8 cellular contexts compared by ENCODE assay signal in the genomic region with DNA sequence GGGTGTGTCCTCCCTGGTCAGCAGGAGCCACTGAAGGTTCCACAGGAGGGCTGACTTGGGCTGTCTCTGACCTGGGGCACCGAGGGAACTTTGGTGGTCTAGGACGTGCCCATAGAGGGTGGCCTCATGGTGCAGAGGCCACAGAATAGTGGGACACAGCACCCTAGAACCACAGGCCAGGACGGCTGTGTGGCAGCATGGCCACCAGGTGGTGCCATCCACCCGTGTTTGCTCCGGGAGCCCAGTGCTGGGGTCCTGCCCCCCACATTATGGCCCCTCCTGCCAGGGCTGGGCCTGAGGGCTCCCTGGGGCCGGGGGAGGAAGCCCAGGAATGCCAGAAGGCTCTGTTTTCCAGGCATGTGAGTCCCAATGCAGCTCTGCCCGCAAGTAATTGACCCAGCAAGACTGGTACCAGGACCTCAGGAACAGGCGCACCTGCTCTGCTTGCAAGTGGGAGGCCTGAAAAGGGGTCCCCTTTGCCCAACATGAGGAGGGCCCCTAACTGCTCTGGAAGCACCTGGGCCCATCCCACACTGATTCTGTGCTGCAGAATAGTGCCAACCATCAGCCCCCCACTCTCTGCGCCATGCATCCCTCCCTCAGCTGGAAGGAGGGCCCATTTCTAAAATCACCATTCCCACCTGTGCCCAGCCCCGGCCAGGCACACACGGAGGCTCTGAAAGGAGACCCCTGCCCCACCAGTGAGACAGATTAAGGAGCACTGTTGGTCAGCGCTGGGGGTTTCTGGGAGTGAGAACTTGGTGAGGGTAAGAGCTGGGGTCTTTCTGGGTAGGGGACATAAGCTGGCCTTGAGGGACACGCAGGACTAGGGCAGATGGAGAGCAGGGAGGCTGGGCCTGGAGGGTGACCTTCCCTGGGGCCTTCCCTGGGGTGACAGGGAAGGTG.
DNase-seq lines count a peak whose midpoint lies in the region; ATAC-seq and TF ChIP-seq lines count a peak whose summit lies in the region.
"Not testable (repeated sequence)": the region's sequence is repeated elsewhere in the genome, so short reads cannot be mapped to it uniquely, and the experiment has no call there.

No MANE protein-coding gene starts in this region.

- peak; percentile 34 for DNase-seq in DND-41
- DNase-seq in HT-29 (ENCODE audit: low spot score): peak; percentile 44
- peak; percentile 61 for DNase-seq in RWPE2 (ENCODE audit: low spot score)
- DNase-seq in activated effector memory CD4-positive, alpha-beta T cell treated with anti-CD3 and anti-CD28 coated beads, Interleukin-2, amount 50 U/mL, for 16 hours: peak; percentile 71
- peak; percentile 86 for DNase-seq in endodermal cell
- DNase-seq in iris pigment epithelial cell (ENCODE audit: low read depth): peak; percentile 11
- DNase-seq in progenitor cell of endocrine pancreas (ENCODE audit: low spot score, unreplicated experiment): peak; percentile 33
- DNase-seq in uterus: peak; percentile 3 to 12

- H3K4me1 ChIP-seq in DND-41 (ENCODE audit: insufficient read depth, low read length); RWPE2 (ENCODE audit: insufficient read depth, poor library complexity, severe bottlenecking); endodermal cell (ENCODE audit: control insufficient read depth, insufficient read depth, low read length); uterus: not testable (repeated sequence)

- not testable (repeated sequence) for H2AFZ ChIP-seq in DND-41 (ENCODE audit: low read depth, low read length)

- H3K9me3 Mint-ChIP-seq in endodermal cell; progenitor cell of endocrine pancreas (ENCODE audit: low read depth): not testable (repeated sequence)

- H3K27me3 ChIP-seq in DND-41 (ENCODE audit: insufficient read depth, low read length, poor library complexity); RWPE2 (ENCODE audit: insufficient read depth, poor library complexity, severe bottlenecking); endodermal cell (ENCODE audit: control insufficient read depth, insufficient read depth, low read length, poor library complexity, severe bottlenecking); uterus: not testable (repeated sequence)

- not testable (repeated sequence) for H4K20me1 ChIP-seq in DND-41 (ENCODE audit: insufficient read depth, low read length)

- H3K79me2 ChIP-seq in DND-41 (ENCODE audit: insufficient read depth, low read length): not testable (repeated sequence)

- not testable (repeated sequence) for H3K9me3 ChIP-seq in DND-41 (ENCODE audit: insufficient read depth, low read length, severe bottlenecking); RWPE2 (ENCODE audit: severe bottlenecking); endodermal cell (ENCODE audit: control insufficient read depth, low read length); uterus

- not testable (repeated sequence) for H3K4me1 Mint-ChIP-seq in endodermal cell; progenitor cell of endocrine pancreas (ENCODE audit: low read depth)

- intact Hi-C loops in uterus (cut with DNase I; ENCODE audit: low total_unique reads): not testable (repeated sequence)

- not testable (repeated sequence) for H3K4me3 Mint-ChIP-seq in endodermal cell; progenitor cell of endocrine pancreas (ENCODE audit: low read depth)

- H3K36me3 ChIP-seq in DND-41 (ENCODE audit: insufficient read depth, low read length); RWPE2 (ENCODE audit: low read depth); endodermal cell (ENCODE audit: control insufficient read depth, insufficient read depth, low read length); uterus: not testable (repeated sequence)

- peak; percentile 73 for TF ChIP-seq CTCF in DND-41 (IDR thresholded peaks at IDR 0.05; ENCODE audit: borderline replicate concordance, extremely low read depth, low read length, poor library complexity, severe bottlenecking)
- peak; percentile 83 for TF ChIP-seq CTCF in RWPE2 (IDR thresholded peaks at IDR 0.05; ENCODE audit: poor library complexity, severe bottlenecking)
- TF ChIP-seq CTCF in endodermal cell (conservative IDR thresholded peaks at IDR 0.05): peak; percentile 87
- TF ChIP-seq CTCF in progenitor cell of endocrine pancreas (IDR thresholded peaks at IDR 0.05; ENCODE audit: unreplicated experiment): peak; percentile 75
- peak in 2 of 4 experiments; percentile 20 to 28 for TF ChIP-seq CTCF in uterus (IDR thresholded peaks at IDR 0.05)

- H3K27ac Mint-ChIP-seq in endodermal cell, progenitor cell of endocrine pancreas: not testable (repeated sequence)

- ATAC-seq in DND-41 (ENCODE audit: insufficient read depth, low read depth) (peak; percentile 66), RWPE2 (ENCODE audit: low read depth) (peak; percentile 46)

- WGBS in endodermal cell (ENCODE audit: insufficient coverage in 1 of 2, insufficient read length in 1 of 2), 2 experiments: 49 to 68% methylated on average over 6 to 13 of the region's 13 CpGs

- not testable (repeated sequence) for H3K9ac ChIP-seq in DND-41 (ENCODE audit: low read depth, low read length); endodermal cell (ENCODE audit: extremely low read depth, low read length, poor library complexity, severe bottlenecking)

- not testable (repeated sequence) for H3K4me3 ChIP-seq in DND-41 (ENCODE audit: low read depth in 1 of 2, low read length in 2 of 2); RWPE2 (ENCODE audit: severe bottlenecking); endodermal cell (ENCODE audit: low read length); uterus

- H3K36me3 Mint-ChIP-seq in endodermal cell (ENCODE audit: low read depth); progenitor cell of endocrine pancreas (ENCODE audit: insufficient read depth): not testable (repeated sequence)

- not testable (repeated sequence) for H3K27ac ChIP-seq in DND-41 (ENCODE audit: low read length); RWPE2 (ENCODE audit: poor library complexity, severe bottlenecking); endodermal cell (ENCODE audit: low read depth, low read length); uterus

- TF ChIP-seq POLR2A in uterus (IDR thresholded peaks at IDR 0.05): not testable (repeated sequence)

- H3K27me3 Mint-ChIP-seq in endodermal cell (ENCODE audit: insufficient read depth): not testable (repeated sequence)
- H3K27me3 Mint-ChIP-seq in progenitor cell of endocrine pancreas: peaks cover 10% of the 10 kb centered on the region

- not testable (repeated sequence) for H3K4me2 ChIP-seq in DND-41 (ENCODE audit: insufficient read depth, low read length)

Comparison
In these comparisons a context has a peak if more than half of its experiments do, and no peak if none do; other contexts are left out.
1. DNase-seq: peak in every context shown above with its lines; median percentile 86 in endodermal cell; 71 in activated effector memory CD4-positive, alpha-beta T cell treated with anti-CD3 and anti-CD28 coated beads, Interleukin-2, amount 50 U/mL, for 16 hours; 61 in RWPE2; 44 in HT-29; 34 in DND-41; 33 in progenitor cell of endocrine pancreas; 11 in iris pigment epithelial cell; 8 in uterus.